In genomic region chr1:180343931-180344406, GRCh38 we compare ENCODE assay signal across 8 cellular contexts.
DNase-seq lines count a peak whose midpoint lies in the region; ATAC-seq, FAIRE-seq and TF ChIP-seq lines count a peak whose summit lies in the region.

No MANE protein-coding gene starts in this region.

- TF ChIP-seq CTCF in fibroblast of lung (conservative IDR thresholded peaks at IDR 0.05 in 1 of 2, IDR thresholded peaks at IDR 0.05 in 1 of 2; ENCODE audit: low read depth in 1 of 2, low read length in 2 of 2) = no peak

- H3K9ac ChIP-seq in fibroblast of lung (ENCODE audit: insufficient read depth, low read length) = no peak overlapping the region

- H3K4me3 ChIP-seq in fibroblast of lung (replicated peaks in 1 of 4; ENCODE audit: control extremely low read depth in 1 of 4, insufficient read depth in 1 of 4, low read depth in 3 of 4, low read length in 4 of 4) = no peak overlapping the region

- DNase-seq in GM12892 (ENCODE audit: insufficient read length) (no peak), NCI-H510A (lab: John Stamatoyannopoulos, UW) (peak; percentile 46), fibroblast of lung (ENCODE audit: low read depth in 2 of 2) (peak; percentile 44), kidney glomerular epithelial cell (lab: John Stamatoyannopoulos, UW) (no peak)
- no peak for DNase-seq in activated CD4-positive, alpha-beta T cell treated with anti-CD3 and anti-CD28 coated beads, Interleukin-2, amount 50 U/mL, for 1 hour

- no peak overlapping the region for H3K4me2 ChIP-seq in fibroblast of lung (ENCODE audit: extremely low read depth, insufficient read depth, low read length)

- H3K79me2 ChIP-seq in fibroblast of lung (ENCODE audit: control insufficient read depth, insufficient read depth, low read length) = no peaks in the 10 kb centered on the region

- H3K27me3 ChIP-seq in fibroblast of lung (ENCODE audit: control insufficient read depth, insufficient read depth, low read length) = no peaks in the 10 kb centered on the region

- no peaks in the 10 kb centered on the region for H4K20me1 ChIP-seq in fibroblast of lung (ENCODE audit: control insufficient read depth, extremely low read depth, insufficient read depth, low read length)

- ATAC-seq in HG03469 (IDR thresholded peaks at IDR 0.05; ENCODE audit: unreplicated experiment) (peak; percentile 75), HG02870 (IDR thresholded peaks at IDR 0.05; ENCODE audit: unreplicated experiment) (no peak), esophagus mucosa (no peak)

- no peaks in the 10 kb centered on the region for H3K36me3 ChIP-seq in fibroblast of lung (ENCODE audit: control insufficient read depth, insufficient read depth, low read length)

- no peak for TF ChIP-seq POLR2A in GM12892 (IDR thresholded peaks at IDR 0.05; ENCODE audit: low read depth, low read length)

- H3K9me3 ChIP-seq in fibroblast of lung (ENCODE audit: control insufficient read depth, insufficient read depth, low read depth, low read length) = no peaks in the 10 kb centered on the region

- no peaks in the 10 kb centered on the region for H3K4me1 ChIP-seq in fibroblast of lung (ENCODE audit: control insufficient read depth, extremely low read depth, insufficient read depth, low read length)

- FAIRE-seq in GM12892 (lab: Jason Lieb, UNC) = peak; percentile 27

- H2AFZ ChIP-seq in fibroblast of lung (ENCODE audit: low read length) = no peak overlapping the region

- no peak overlapping the region for H3K27ac ChIP-seq in fibroblast of lung (ENCODE audit: insufficient read depth, low read length)

Comparison
In these comparisons a context has a peak if more than half of its experiments do, and no peak if none do; other contexts are left out.
1. DNase-seq: peak in NCI-H510A (single experiment) and fibroblast of lung (2 of 2); none in GM12892 (single experiment), kidney glomerular epithelial cell (single experiment) and activated CD4-positive, alpha-beta T cell treated with anti-CD3 and anti-CD28 coated beads, Interleukin-2, amount 50 U/mL, for 1 hour (single experiment).